Comparison of ENCODE assay signal across 8 cellular contexts in genomic region chr12:122981587-122982493, GRCh38. TPM values are rescaled to one million over a fixed set of nuclear protein-coding genes. Genes with fewer than 3 reads are reported as not detected.
DNase-seq lines count a peak whose midpoint lies in the region; ATAC-seq, FAIRE-seq and TF ChIP-seq lines count a peak whose summit lies in the region.

No MANE protein-coding gene starts in this region.

- H3K9ac ChIP-seq in kidney (ENCODE audit: low read length in 2 of 2) = peak overlapping the region; percentile 73 to 88

- peaks cover 19 to 49% of the 10 kb centered on the region in 2 donors for H3K4me1 ChIP-seq in kidney (ENCODE audit: control insufficient read depth in 1 of 2, insufficient read depth in 1 of 2, low read depth in 1 of 2, low read length in 2 of 2)
- peaks cover 55% of the 10 kb centered on the region for H3K4me1 ChIP-seq in testis

- no peak for TF ChIP-seq CTCF in kidney (IDR thresholded peaks at IDR 0.05; ENCODE audit: borderline replicate concordance, extremely low read depth, insufficient read depth)
- TF ChIP-seq CTCF in testis (IDR thresholded peaks at IDR 0.05) = no peak
- no peak for TF ChIP-seq CTCF in D721Med (IDR thresholded peaks at IDR 0.05; ENCODE audit: insufficient read depth, missing control alignments)

- H3K4me1 Mint-ChIP-seq in activated T-cell treated with anti-CD3 and anti-CD28 coated beads, Interleukin-2, amount 50 U/mL, for 24 hours (ENCODE audit: low read depth) = peaks cover 56% of the 10 kb centered on the region
- peaks cover 23% of the 10 kb centered on the region for H3K4me1 Mint-ChIP-seq in activated T-helper 2 cell treated with anti-CD3 and anti-CD28 coated beads, Interferon-gamma antibody, Interleukin-2, Interleukin-4, amounts not matched to agents 10 μg/mL and 5 μg/mL and 100 μg/mL, durations not matched to agents 14 hours and 24 hours and 36 hours (ENCODE audit: low read depth)

- H3K9me3 ChIP-seq in kidney (ENCODE audit: control insufficient read depth in 1 of 2, low read length in 2 of 2) (no peaks in the 10 kb centered on the region), testis (no peaks in the 10 kb centered on the region)

- no peaks in the 10 kb centered on the region for H3K9me3 Mint-ChIP-seq in activated T-cell treated with anti-CD3 and anti-CD28 coated beads, Interleukin-2, amount 50 U/mL, for 24 hours
- no peaks in the 10 kb centered on the region for H3K9me3 Mint-ChIP-seq in activated T-helper 2 cell treated with anti-CD3 and anti-CD28 coated beads, Interferon-gamma antibody, Interleukin-2, Interleukin-4, amounts not matched to agents 10 μg/mL and 5 μg/mL and 100 μg/mL, durations not matched to agents 14 hours and 24 hours and 36 hours

- peaks cover 72% of the 10 kb centered on the region for H3K36me3 Mint-ChIP-seq in activated T-cell treated with anti-CD3 and anti-CD28 coated beads, Interleukin-2, amount 50 U/mL, for 24 hours (ENCODE audit: low read depth)
- H3K36me3 Mint-ChIP-seq in activated T-helper 2 cell treated with anti-CD3 and anti-CD28 coated beads, Interferon-gamma antibody, Interleukin-2, Interleukin-4, amounts not matched to agents 10 μg/mL and 5 μg/mL and 100 μg/mL, durations not matched to agents 14 hours and 24 hours and 36 hours (ENCODE audit: low read depth) = peaks cover 38% of the 10 kb centered on the region

- no peak for ATAC-seq in GM18502 (IDR thresholded peaks at IDR 0.05; ENCODE audit: poor library complexity, unreplicated experiment)

- peak overlapping the region; percentile 91 for H3K27ac Mint-ChIP-seq in activated T-cell treated with anti-CD3 and anti-CD28 coated beads, Interleukin-2, amount 50 U/mL, for 24 hours
- peak overlapping the region; percentile 63 for H3K27ac Mint-ChIP-seq in activated T-helper 2 cell treated with anti-CD3 and anti-CD28 coated beads, Interferon-gamma antibody, Interleukin-2, Interleukin-4, amounts not matched to agents 10 μg/mL and 5 μg/mL and 100 μg/mL, durations not matched to agents 14 hours and 24 hours and 36 hours

- H3K4me3 ChIP-seq in kidney (ENCODE audit: low read length in 2 of 2) (peak overlapping the region; percentile 77), testis (peak overlapping the region; percentile 94 to 97)

- no peaks in the 10 kb centered on the region for H3K27me3 ChIP-seq in testis

- no peak for TF ChIP-seq POLR2A in testis (IDR thresholded peaks at IDR 0.05)

- no peak for DNase-seq in activated T-cell treated with anti-CD3 and anti-CD28 coated beads, Interleukin-2, amount 50 U/mL, for 24 hours
- no peak for DNase-seq in activated T-cell treated with anti-CD3 and anti-CD28 coated beads, Interleukin-2, amount 50 U/mL, for 48 hours
- no peak for DNase-seq in activated T-helper 2 cell treated with anti-CD3 and anti-CD28 coated beads, Interferon-gamma antibody, Interleukin-2, Interleukin-4, amounts not matched to agents 10 μg/mL and 5 μg/mL and 100 μg/mL, durations not matched to agents 14 hours and 24 hours and 36 hours (ENCODE audit: low spot score)
- DNase-seq in kidney (peak; percentile 66), testis (no peak), D721Med (ENCODE audit: insufficient read length, low spot score) (no peak), DMS 273 treated with DMSO at 0.1 percent for 48 hours (lab: John Stamatoyannopoulos, UW) (no peak)

- intact Hi-C loops in activated T-helper 2 cell treated with anti-CD3 and anti-CD28 coated beads, Interferon-gamma antibody, Interleukin-2, Interleukin-4, amounts not matched to agents 10 μg/mL and 5 μg/mL and 100 μg/mL, durations not matched to agents 14 hours and 24 hours and 36 hours (cut with micrococcal nuclease) = no loop called here
- intact Hi-C loops in kidney (cut with DNase I) (no loop called here), testis (cut with DNase I; ENCODE audit: low total_unique reads) (loop anchor here (5.0 to 10.0 kb wide), 2 partner anchors 163 to 250 kb away; partner anchors contain the start of genes MPHOSPH9 and MTRFR)

- 53 to 63% methylated on average over 23 to 26 of the region's 26 CpGs for WGBS in testis, 2 donors

- H3K27ac ChIP-seq in kidney (ENCODE audit: low read depth in 2 of 2, low read length in 2 of 2) (no peak overlapping the region), testis (peak overlapping the region; percentile 89 to 92)

- H3K4me3 Mint-ChIP-seq in activated T-cell treated with anti-CD3 and anti-CD28 coated beads, Interleukin-2, amount 50 U/mL, for 24 hours = peak overlapping the region; percentile 93
- H3K4me3 Mint-ChIP-seq in activated T-helper 2 cell treated with anti-CD3 and anti-CD28 coated beads, Interferon-gamma antibody, Interleukin-2, Interleukin-4, amounts not matched to agents 10 μg/mL and 5 μg/mL and 100 μg/mL, durations not matched to agents 14 hours and 24 hours and 36 hours (ENCODE audit: low read depth) = peak overlapping the region; percentile 90

- FAIRE-seq in kidney (lab: Jason Lieb, UNC) (no peak), D721Med (lab: Jason Lieb, UNC) (no peak)

- peaks cover 3 to 7% of the 10 kb centered on the region in 2 donors for H3K36me3 ChIP-seq in kidney (ENCODE audit: control insufficient read depth in 1 of 2, insufficient read depth in 2 of 2, low read length in 2 of 2)
- H3K36me3 ChIP-seq in testis (ENCODE audit: low read depth, missing control alignments) = no peaks in the 10 kb centered on the region

- no peaks in the 10 kb centered on the region for H3K27me3 Mint-ChIP-seq in activated T-cell treated with anti-CD3 and anti-CD28 coated beads, Interleukin-2, amount 50 U/mL, for 24 hours
- no peaks in the 10 kb centered on the region for H3K27me3 Mint-ChIP-seq in activated T-helper 2 cell treated with anti-CD3 and anti-CD28 coated beads, Interferon-gamma antibody, Interleukin-2, Interleukin-4, amounts not matched to agents 10 μg/mL and 5 μg/mL and 100 μg/mL, durations not matched to agents 14 hours and 24 hours and 36 hours (ENCODE audit: low read depth)

RNA-seq across cellular contexts. Expression of gene ARL6IP4, which starts 1.4 kb away (rescaled TPM):
- total RNA-seq in activated T-helper 2 cell treated with anti-CD3 and anti-CD28 coated beads, Interferon-gamma antibody, Interleukin-2, Interleukin-4, amounts not matched to agents 10 μg/mL and 5 μg/mL and 100 μg/mL, durations not matched to agents 14 hours and 24 hours and 36 hours = 161 and 168 TPM in 2 replicates
- total RNA-seq in kidney = 168 TPM
- polyA plus RNA-seq in kidney (ENCODE audit: insufficient read depth, low read depth, low replicate concordance) = 362 TPM
- 100 to 1,000 TPM; 169 to 190 TPM for total RNA-seq in testis
- polyA plus RNA-seq in testis (ENCODE audit: insufficient read depth, low read depth, low replicate concordance) = 210 TPM

RNA-seq across cellular contexts. Expression of gene OGFOD2, which starts 6.8 kb away (rescaled TPM):
- total RNA-seq in activated T-helper 2 cell treated with anti-CD3 and anti-CD28 coated beads, Interferon-gamma antibody, Interleukin-2, Interleukin-4, amounts not matched to agents 10 μg/mL and 5 μg/mL and 100 μg/mL, durations not matched to agents 14 hours and 24 hours and 36 hours = 20.3 and 21.3 TPM in 2 replicates
- total RNA-seq in kidney (22.9 TPM), testis (10 to 100 TPM; 35.0 to 56.5 TPM)
- polyA plus RNA-seq in kidney (ENCODE audit: insufficient read depth, low read depth, low replicate concordance) (27.5 TPM), testis (ENCODE audit: insufficient read depth, low read depth, low replicate concordance) (47.2 TPM)

RNA-seq across cellular contexts. Expression of gene ABCB9, which starts 15.6 kb away (rescaled TPM):
- 4.4 and 5.4 TPM in 2 replicates for total RNA-seq in activated T-helper 2 cell treated with anti-CD3 and anti-CD28 coated beads, Interferon-gamma antibody, Interleukin-2, Interleukin-4, amounts not matched to agents 10 μg/mL and 5 μg/mL and 100 μg/mL, durations not matched to agents 14 hours and 24 hours and 36 hours
- total RNA-seq in kidney = 7.6 TPM
- polyA plus RNA-seq in kidney (ENCODE audit: insufficient read depth, low read depth, low replicate concordance) = 4.6 TPM
- total RNA-seq in testis = 10 to 100 TPM; 75.3 to 82.8 TPM
- polyA plus RNA-seq in testis (ENCODE audit: insufficient read depth, low read depth, low replicate concordance) = 41.6 TPM

Comparison
In these comparisons a context has a peak if more than half of its experiments do, and no peak if none do; other contexts are left out.
1. H3K27ac ChIP-seq: peak in testis (2 of 2); none in kidney (0 of 2).